Comparison of ENCODE assay signal across 1 cellular context in genomic region chr18:79486356-79487197, GRCh38.
TF ChIP-seq lines count a peak whose summit lies in the region.

No MANE protein-coding gene starts in this region.

TF ChIP-seq in HepG2, 621 proteins besides CTCF, POLR2A, EP300 and RAD21 (continued from another document):
- no peak for TF ChIP-seq ZNF280D (CRISPR knock-in tag; IDR thresholded peaks at IDR 0.05)
- no peak for TF ChIP-seq ELF4 (CRISPR knock-in tag; IDR thresholded peaks at IDR 0.05; ENCODE audit: borderline replicate concordance)
- no peak for TF ChIP-seq ZNF816 (CRISPR knock-in tag; IDR thresholded peaks at IDR 0.05; ENCODE audit: borderline replicate concordance)
- no peak for TF ChIP-seq CERS6 (CRISPR knock-in tag; IDR thresholded peaks at IDR 0.05)
- TF ChIP-seq ZNF589 (CRISPR knock-in tag; conservative IDR thresholded peaks at IDR 0.05), result no peak
